Comparison of ENCODE assay signal across 16 cellular contexts in the genomic region with DNA sequence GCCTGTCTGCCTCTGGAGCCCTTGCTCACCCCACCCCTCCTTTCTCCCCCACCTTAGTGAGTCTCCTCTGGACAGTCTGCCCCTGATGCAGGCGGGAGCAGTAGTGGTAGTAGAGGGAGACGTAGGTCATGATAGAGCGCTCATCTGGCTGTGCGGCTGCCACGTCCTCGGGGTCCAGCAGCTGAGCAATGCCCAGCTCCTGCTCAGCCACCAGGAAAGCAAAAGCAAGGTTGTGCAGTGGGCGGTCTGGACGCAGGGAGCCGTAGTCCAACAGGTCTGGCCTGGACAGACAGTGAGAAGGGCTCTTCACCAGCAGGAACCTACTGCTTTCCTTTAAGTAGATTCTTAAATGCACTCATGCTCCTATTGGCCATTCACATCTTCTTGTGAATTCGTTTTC. TPM values are rescaled to one million over a fixed set of nuclear protein-coding genes. Genes with fewer than 3 reads are reported as not detected.
DNase-seq lines count a peak whose midpoint lies in the region; ATAC-seq and TF ChIP-seq lines count a peak whose summit lies in the region.
"Had no signal": no experiment of that assay in that cellular context is flagged by ENCODE, and none has a peak within 500 bp of the region (broad histone marks: within the 10 kb centered on the region; RNA-seq: fewer than 3 reads in every experiment).

No MANE protein-coding gene starts in this region.

- peak overlapping the region; percentile 7 for H3K4me2 ChIP-seq in neural progenitor cell
- H3K4me2 ChIP-seq: GM23338 had no signal

- H3K36me3 Mint-ChIP-seq in natural killer cell (no peaks in the 10 kb centered on the region), neural progenitor cell (peaks cover 2% of the 10 kb centered on the region)
- no peaks in the 10 kb centered on the region for H3K36me3 Mint-ChIP-seq in natural killer cell treated with Interleukin-12 subunit alpha and Interleukin-12 subunit beta and Interleukin-15 and Interleukin-18, amount 100 ng/mL, for 72 hours
- peaks cover 4% of the 10 kb centered on the region for H3K36me3 Mint-ChIP-seq in effector memory CD8-positive, alpha-beta T cell (ENCODE audit: insufficient read depth)
- no peaks in the 10 kb centered on the region for H3K36me3 Mint-ChIP-seq in stimulated activated memory B cell treated with anti-CD40 and anti-IgM and Interleukin-4, amounts not matched to agents 10 μg/mL and 1 μg/mL and 100 μg/mL, for 72 hours

- intact Hi-C loops in natural killer cell (cut with micrococcal nuclease) = no loop called here

- no peaks in the 10 kb centered on the region for H3K9me3 Mint-ChIP-seq in natural killer cell
- H3K9me3 Mint-ChIP-seq in natural killer cell treated with Interleukin-12 subunit alpha and Interleukin-12 subunit beta and Interleukin-15 and Interleukin-18, amount 100 ng/mL, for 72 hours = no peaks in the 10 kb centered on the region
- no peaks in the 10 kb centered on the region for H3K9me3 Mint-ChIP-seq in effector memory CD8-positive, alpha-beta T cell
- no peaks in the 10 kb centered on the region for H3K9me3 Mint-ChIP-seq in neural progenitor cell
- H3K9me3 Mint-ChIP-seq in stimulated activated memory B cell treated with anti-CD40 and anti-IgM and Interleukin-4, amounts not matched to agents 10 μg/mL and 1 μg/mL and 100 μg/mL, for 72 hours = no peaks in the 10 kb centered on the region
- H3K9me3 Mint-ChIP-seq: GM23338 had no signal

- H3K27ac ChIP-seq in neural progenitor cell = no peak overlapping the region

- H3F3A ChIP-seq in neural progenitor cell (ENCODE audit: low read depth) = peaks cover 12% of the 10 kb centered on the region

- peaks cover 31% of the 10 kb centered on the region for H3K4me1 ChIP-seq in neural progenitor cell

- H4K20me1 ChIP-seq in neural progenitor cell (ENCODE audit: low read depth) = no peaks in the 10 kb centered on the region
- H4K20me1 ChIP-seq: BLaER1 had no signal

- no peak overlapping the region for H2AFZ ChIP-seq in neural progenitor cell (replicated peaks)
- H2AFZ ChIP-seq: GM23338 had no signal

- peak overlapping the region; percentile 2 for H3K4me3 Mint-ChIP-seq in natural killer cell
- H3K4me3 Mint-ChIP-seq in natural killer cell treated with Interleukin-12 subunit alpha and Interleukin-12 subunit beta and Interleukin-15 and Interleukin-18, amount 100 ng/mL, for 72 hours = no peak overlapping the region
- peak overlapping the region in 1 of 2 donors; percentile 37 for H3K4me3 Mint-ChIP-seq in effector memory CD8-positive, alpha-beta T cell
- H3K4me3 Mint-ChIP-seq in neural progenitor cell = no peak overlapping the region
- H3K4me3 Mint-ChIP-seq in stimulated activated memory B cell treated with anti-CD40 and anti-IgM and Interleukin-4, amounts not matched to agents 10 μg/mL and 1 μg/mL and 100 μg/mL, for 72 hours = no peak overlapping the region
- H3K4me3 Mint-ChIP-seq: GM23338 had no signal

- DNase-seq in natural killer cell (no peak), neural progenitor cell (ENCODE audit: low spot score) (no peak), KBM-7 (no peak), hypothalamus (lab: John Stamatoyannopoulos, UW) (no peak)
- DNase-seq in natural killer cell treated with Interleukin-12 subunit alpha and Interleukin-12 subunit beta and Interleukin-15 and Interleukin-18, amount 100 ng/mL, for 72 hours (ENCODE audit: low spot score) = no peak
- DNase-seq in effector memory CD8-positive, alpha-beta T cell = no peak
- DNase-seq: 8988T, AML-193, Calu3, DMS 273 treated with DMSO at 0.1 percent for 48 hours, DMS79 had no signal

- ATAC-seq in natural killer cell (no peak), GM21526 (IDR thresholded peaks at IDR 0.05; ENCODE audit: low FRiP score, unreplicated experiment) (no peak)
- ATAC-seq in natural killer cell treated with Interleukin-12 subunit alpha and Interleukin-12 subunit beta and Interleukin-15 and Interleukin-18, amount 100 ng/mL, for 72 hours = no peak
- ATAC-seq in effector memory CD8-positive, alpha-beta T cell (replicated peaks) = no peak
- no peak for ATAC-seq in stimulated activated memory B cell treated with anti-CD40 and anti-IgM and Interleukin-4, amounts not matched to agents 10 μg/mL and 1 μg/mL and 100 μg/mL, for 72 hours
- ATAC-seq: GM12878, GM23338 had no signal

- no peak for TF ChIP-seq CTCF in natural killer cell (IDR thresholded peaks at IDR 0.05)
- TF ChIP-seq CTCF in neural progenitor cell (IDR thresholded peaks at IDR 0.05) = no peak

- H3K9me3 ChIP-seq in neural progenitor cell (ENCODE audit: low read depth) = no peaks in the 10 kb centered on the region
- H3K9me3 ChIP-seq: BLaER1 had no signal

- H3K4me1 Mint-ChIP-seq in natural killer cell (peaks cover 10 to 32% of the 10 kb centered on the region in 2 donors), neural progenitor cell (peaks cover 24% of the 10 kb centered on the region)
- peaks cover 7 to 16% of the 10 kb centered on the region in 2 donors for H3K4me1 Mint-ChIP-seq in natural killer cell treated with Interleukin-12 subunit alpha and Interleukin-12 subunit beta and Interleukin-15 and Interleukin-18, amount 100 ng/mL, for 72 hours (ENCODE audit: low read depth in 2 of 2)
- H3K4me1 Mint-ChIP-seq in effector memory CD8-positive, alpha-beta T cell (ENCODE audit: low read depth in 2 of 2) = peaks cover 23 to 32% of the 10 kb centered on the region in 2 donors
- peaks cover 47% of the 10 kb centered on the region for H3K4me1 Mint-ChIP-seq in stimulated activated memory B cell treated with anti-CD40 and anti-IgM and Interleukin-4, amounts not matched to agents 10 μg/mL and 1 μg/mL and 100 μg/mL, for 72 hours

- no peaks in the 10 kb centered on the region for H3K79me2 ChIP-seq in neural progenitor cell (ENCODE audit: low read depth)

- no peaks in the 10 kb centered on the region for H3K27me3 Mint-ChIP-seq in natural killer cell (ENCODE audit: low read depth in 2 of 2)
- H3K27me3 Mint-ChIP-seq in natural killer cell treated with Interleukin-12 subunit alpha and Interleukin-12 subunit beta and Interleukin-15 and Interleukin-18, amount 100 ng/mL, for 72 hours = no peaks in the 10 kb centered on the region
- H3K27me3 Mint-ChIP-seq in effector memory CD8-positive, alpha-beta T cell = no peaks in the 10 kb centered on the region
- H3K27me3 Mint-ChIP-seq in neural progenitor cell (ENCODE audit: insufficient read depth, low read depth) = peaks cover 8% of the 10 kb centered on the region
- H3K27me3 Mint-ChIP-seq in stimulated activated memory B cell treated with anti-CD40 and anti-IgM and Interleukin-4, amounts not matched to agents 10 μg/mL and 1 μg/mL and 100 μg/mL, for 72 hours = no peaks in the 10 kb centered on the region

- in situ Hi-C loops in KBM-7 (cut with MboI; ENCODE audit: low pct_unique_long_range_greater_than_20kb, low sequenced_read_pairs) = no loop called here

- H3K27ac Mint-ChIP-seq in natural killer cell (no peak overlapping the region), neural progenitor cell (no peak overlapping the region)
- H3K27ac Mint-ChIP-seq in natural killer cell treated with Interleukin-12 subunit alpha and Interleukin-12 subunit beta and Interleukin-15 and Interleukin-18, amount 100 ng/mL, for 72 hours = no peak overlapping the region
- peak overlapping the region; percentile 82 to 99 for H3K27ac Mint-ChIP-seq in effector memory CD8-positive, alpha-beta T cell
- H3K27ac Mint-ChIP-seq in stimulated activated memory B cell treated with anti-CD40 and anti-IgM and Interleukin-4, amounts not matched to agents 10 μg/mL and 1 μg/mL and 100 μg/mL, for 72 hours = peak overlapping the region; percentile 40
- H3K27ac Mint-ChIP-seq: GM23338 had no signal

- peaks cover 26% of the 10 kb centered on the region for H3K27me3 ChIP-seq in neural progenitor cell
- H3K27me3 ChIP-seq: BLaER1 had no signal

- H3K9ac ChIP-seq in neural progenitor cell = no peak overlapping the region
- H3K9ac ChIP-seq: BLaER1 had no signal

- H3K36me3 ChIP-seq in neural progenitor cell = no peaks in the 10 kb centered on the region
- H3K36me3 ChIP-seq: BLaER1 had no signal

- no peak overlapping the region for H3K4me3 ChIP-seq in neural progenitor cell
- H3K4me3 ChIP-seq: BLaER1, GM12878, GM23338 had no signal

RNA-seq across cellular contexts. Expression of a gene that starts 6.7 kb away (rescaled TPM):
- 1 to 10 TPM; 4.1 to 6.0 (median 5.2) TPM for total RNA-seq in natural killer cell
- total RNA-seq in natural killer cell treated with Interleukin-12 subunit alpha and Interleukin-12 subunit beta and Interleukin-15 and Interleukin-18, amount 100 ng/mL, for 72 hours = 1 to 10 TPM; 1.1 to 2.4 TPM
- total RNA-seq in neural progenitor cell (ENCODE audit: low replicate concordance) = 0.15 TPM in 1 of 2 replicates, not detected in the other

RNA-seq across cellular contexts. Expression of a gene that starts 48.5 kb away (rescaled TPM):
- total RNA-seq in natural killer cell = 10 to 100 TPM; 15.2 to 17.5 (median 17.4) TPM
- 10 to 100 TPM in 1 of 2 donors, 1 to 10 TPM in 1; 4.7 to 13.4 TPM for total RNA-seq in natural killer cell treated with Interleukin-12 subunit alpha and Interleukin-12 subunit beta and Interleukin-15 and Interleukin-18, amount 100 ng/mL, for 72 hours
- 2.0 and 10.1 TPM in 2 replicates for total RNA-seq in neural progenitor cell (ENCODE audit: low replicate concordance)

RNA-seq across cellular contexts. Expression of a gene that starts 59.3 kb away (rescaled TPM):
- total RNA-seq in natural killer cell = 10 to 100 TPM; 20.3 to 36.4 (median 28.7) TPM
- total RNA-seq in natural killer cell treated with Interleukin-12 subunit alpha and Interleukin-12 subunit beta and Interleukin-15 and Interleukin-18, amount 100 ng/mL, for 72 hours = 10 to 100 TPM in 1 of 2 donors, 1 to 10 TPM in 1; 6.7 to 12.1 TPM
- total RNA-seq in neural progenitor cell (ENCODE audit: low replicate concordance) = 13.4 and 18.3 TPM in 2 replicates

Comparison
In these comparisons a context has a peak if more than half of its experiments do, and no peak if none do; other contexts are left out.
1. H3K27ac Mint-ChIP-seq: peak in effector memory CD8-positive, alpha-beta T cell (2 of 2) and stimulated activated memory B cell treated with anti-CD40 and anti-IgM and Interleukin-4, amounts not matched to agents 10 μg/mL and 1 μg/mL and 100 μg/mL, for 72 hours (single experiment); none in natural killer cell (0 of 2), natural killer cell treated with Interleukin-12 subunit alpha and Interleukin-12 subunit beta and Interleukin-15 and Interleukin-18, amount 100 ng/mL, for 72 hours (0 of 2) and neural progenitor cell (single experiment).